8 cellular contexts compared by ENCODE assay signal in genomic region chr1:197614916-197615692, GRCh38.
DNase-seq lines count a peak whose midpoint lies in the region; ATAC-seq and TF ChIP-seq lines count a peak whose summit lies in the region.

No MANE protein-coding gene starts in this region.

- H3K27me3 ChIP-seq in gastroesophageal sphincter: no peaks in the 10 kb centered on the region
- H3K27me3 ChIP-seq in psoas muscle (ENCODE audit: insufficient read depth in 3 of 3, low read length in 2 of 3): no peaks in the 10 kb centered on the region

- POLR2A ChIA-PET in HEK293 (lab: Yijun Ruan, JAX): no interaction called here

- no peak for TF ChIP-seq EP300 in gastroesophageal sphincter (IDR thresholded peaks at IDR 0.05)

- H3K4me1 ChIP-seq in HEK293 (ENCODE audit: control insufficient read depth, insufficient read depth, low read length) (no peaks in the 10 kb centered on the region), gastroesophageal sphincter (no peaks in the 10 kb centered on the region), psoas muscle (peaks cover 16% of the 10 kb centered on the region)

- intact Hi-C loops in psoas muscle (cut with DNase I): loop anchor here (5.0 to 10.0 kb wide), 3 partner anchors 252 to 850 kb away; no protein-coding TSS in a partner anchor

- peak; percentile 94 for TF ChIP-seq CTCF in 22Rv1 (IDR thresholded peaks at IDR 0.05)
- TF ChIP-seq CTCF in HEK293 (tag by site-specific recombination; IDR thresholded peaks at IDR 0.05): peak; percentile 56; the same call in 1 of the 2 replicates
- TF ChIP-seq CTCF in gastroesophageal sphincter (IDR thresholded peaks at IDR 0.05): peak; percentile 7 to 56 (median 32)
- peak; percentile 64 for TF ChIP-seq CTCF in psoas muscle (IDR thresholded peaks at IDR 0.05)

- TF ChIP-seq POLR2A in gastroesophageal sphincter (IDR thresholded peaks at IDR 0.05): no peak

- WGBS in gastroesophageal sphincter (ENCODE audit: low coverage in 1 of 2), 2 donors: 35 to 46% methylated on average over 3 of the region's 3 CpGs
- WGBS in psoas muscle, 3 donors: 30 to 47% (median 33%) methylated on average over 3 of the region's 3 CpGs

- DNase-seq in GDM1 (lab: John Stamatoyannopoulos, UW) (peak; percentile 2), NCI-H146 (lab: John Stamatoyannopoulos, UW) (peak; percentile 1), psoas muscle (no peak)
- DNase-seq in activated CD4-positive, alpha-beta T cell treated with anti-CD3 and anti-CD28 coated beads for 4 hours: peak; percentile 9 to 15
- DNase-seq in activated CD8-positive, alpha-beta memory T cell treated with anti-CD3 and anti-CD28 coated beads, Interleukin-2, amount 50 U/mL, for 4 hours: no peak

- H3K27ac ChIP-seq in 22Rv1 (no peak overlapping the region), HEK293 (ENCODE audit: extremely low read depth, low read depth, low read length) (no peak overlapping the region), gastroesophageal sphincter (no peak overlapping the region), psoas muscle (no peak overlapping the region)

- CTCF ChIA-PET in HEK293 (lab: Yijun Ruan, JAX): interaction anchor here (0.6 to 2.4 kb wide), 19 partner anchors 11 to 1071 kb away, joined by 3 to 13 read pairs (median 4); no protein-coding TSS in a partner anchor

- H3K36me3 ChIP-seq in HEK293 (ENCODE audit: control insufficient read depth in 2 of 2, insufficient read depth in 1 of 2, low read length in 2 of 2) (no peaks in the 10 kb centered on the region), gastroesophageal sphincter (peaks cover 0 to 10% of the 10 kb centered on the region in 2 donors), psoas muscle (ENCODE audit: insufficient read depth in 1 of 2, low read depth in 1 of 2) (no peaks in the 10 kb centered on the region)

- no peak overlapping the region for H3K4me3 ChIP-seq in HEK293 (ENCODE audit: low read depth, low read length)
- H3K4me3 ChIP-seq in gastroesophageal sphincter: no peak overlapping the region
- H3K4me3 ChIP-seq in psoas muscle: no peak overlapping the region

- no peak for ATAC-seq in gastroesophageal sphincter
- ATAC-seq in psoas muscle: peak; percentile 71 to 90 (median 80)

- H3K9me3 ChIP-seq in HEK293 (ENCODE audit: control insufficient read depth, insufficient read depth, low read depth, low read length) (no peaks in the 10 kb centered on the region), gastroesophageal sphincter (no peaks in the 10 kb centered on the region), psoas muscle (no peaks in the 10 kb centered on the region)

TF ChIP-seq in HEK293, 187 proteins besides CTCF, POLR2A, EP300 and RAD21:
- TF ChIP-seq GFI1B (tag by site-specific recombination; IDR thresholded peaks at IDR 0.05) (no peak), ZNF654 (tag by site-specific recombination; IDR thresholded peaks at IDR 0.05; ENCODE audit: low read depth) (peak; percentile 76), SCRT1 (tag by site-specific recombination; IDR thresholded peaks at IDR 0.05; ENCODE audit: borderline replicate concordance) (peak; percentile 27; the same call in 1 of the 2 replicates), SCRT2 (tag by site-specific recombination; IDR thresholded peaks at IDR 0.05) (peak; percentile 82), ZNF404 (tag by site-specific recombination; IDR thresholded peaks at IDR 0.05) (no peak)

Comparison
In these comparisons a context has a peak if more than half of its experiments do, and no peak if none do; other contexts are left out.
1. CTCF ChIP-seq: peak in every context shown above with its lines; median percentile 94 in 22Rv1; 64 in psoas muscle; 56 in HEK293; 32 in gastroesophageal sphincter.
2. DNase-seq: peak in GDM1 (single experiment), NCI-H146 (single experiment) and activated CD4-positive, alpha-beta T cell treated with anti-CD3 and anti-CD28 coated beads for 4 hours (2 of 2); none in psoas muscle (0 of 2) and activated CD8-positive, alpha-beta memory T cell treated with anti-CD3 and anti-CD28 coated beads, Interleukin-2, amount 50 U/mL, for 4 hours (single experiment).